ENCODE assay signal across 1 cellular context in genomic region chr7:151754142-151754590, GRCh38.
TF ChIP-seq lines count a peak whose summit lies in the region.

No MANE protein-coding gene starts in this region.

TF ChIP-seq in HEK293, 187 proteins besides CTCF, POLR2A, EP300 and RAD21 (continued from another document and continues in another):
- TF ChIP-seq HIC1 (tag by site-specific recombination; IDR thresholded peaks at IDR 0.05) (peak; percentile 82), YY1 (tag by site-specific recombination; IDR thresholded peaks at IDR 0.05) (no peak), ZNF544 (tag by site-specific recombination; IDR thresholded peaks at IDR 0.05) (no peak), ZIC2 (tag by site-specific recombination; IDR thresholded peaks at IDR 0.05) (peak; percentile 52; the same call in 1 of the 2 replicates), ZNF426 (tag by site-specific recombination; IDR thresholded peaks at IDR 0.05) (no peak), ZNF521 (tag by site-specific recombination; IDR thresholded peaks at IDR 0.05) (no peak), SP3 (tag by site-specific recombination; IDR thresholded peaks at IDR 0.05) (no peak; the same call in 1 of the 2 replicates), REPIN1 (tag by site-specific recombination; IDR thresholded peaks at IDR 0.05; ENCODE audit: low read depth) (no peak), ZBTB44 (tag by site-specific recombination; IDR thresholded peaks at IDR 0.05) (0 out of 2 replicates have a peak, but pooled peaks have one; percentile 10), AEBP2 (tag by site-specific recombination; IDR thresholded peaks at IDR 0.05; ENCODE audit: borderline replicate concordance) (no peak), ZNF501 (tag by site-specific recombination; IDR thresholded peaks at IDR 0.05) (peak; percentile 60; the same call in 1 of the 2 replicates), KLF1 (tag by site-specific recombination; IDR thresholded peaks at IDR 0.05) (no peak), ZNF391 (tag by site-specific recombination; IDR thresholded peaks at IDR 0.05; ENCODE audit: borderline replicate concordance, low read depth) (peak; percentile 56; the same call in 1 of the 2 replicates), IKZF3 (tag by site-specific recombination; IDR thresholded peaks at IDR 0.05) (peak; percentile 89), ZNF146 (tag by site-specific recombination; IDR thresholded peaks at IDR 0.05) (no peak), ZNF473 (tag by site-specific recombination; IDR thresholded peaks at IDR 0.05) (no peak), ZNF560 (tag by site-specific recombination; IDR thresholded peaks at IDR 0.05; ENCODE audit: borderline replicate concordance) (no peak), WT1 (tag by site-specific recombination; IDR thresholded peaks at IDR 0.05) (no peak), ZNF248 (tag by site-specific recombination; IDR thresholded peaks at IDR 0.05) (no peak), KLF17 (tag by site-specific recombination; IDR thresholded peaks at IDR 0.05) (peak; percentile 82; the same call in 1 of the 2 replicates), ZBTB26 (tag by site-specific recombination; optimal IDR thresholded peaks at IDR 0.05) (no peak), ZFP3 (tag by site-specific recombination; IDR thresholded peaks at IDR 0.05; ENCODE audit: low read depth) (no peak), ZNF423 (tag by site-specific recombination; IDR thresholded peaks at IDR 0.05) (peak; percentile 52; the same call in 1 of the 2 replicates), ZNF311 (tag by site-specific recombination; IDR thresholded peaks at IDR 0.05; ENCODE audit: borderline replicate concordance) (no peak), ZBTB49 (tag by site-specific recombination; IDR thresholded peaks at IDR 0.05; ENCODE audit: low read depth) (no peak), ZNF514 (tag by site-specific recombination; IDR thresholded peaks at IDR 0.05) (no peak), TSHZ1 (tag by site-specific recombination; IDR thresholded peaks at IDR 0.05; ENCODE audit: borderline replicate concordance) (no peak), PRDM2 (tag by site-specific recombination; IDR thresholded peaks at IDR 0.05; ENCODE audit: borderline replicate concordance) (no peak), RBAK (tag by site-specific recombination; IDR thresholded peaks at IDR 0.05) (no peak), HOXD13 (CRISPR knock-in tag; IDR thresholded peaks at IDR 0.05; ENCODE audit: borderline replicate concordance) (no peak), ZNF830 (tag by site-specific recombination; IDR thresholded peaks at IDR 0.05; ENCODE audit: low read depth) (no peak), INSM2 (tag by site-specific recombination; IDR thresholded peaks at IDR 0.05) (peak; percentile 96), ZNF664 (tag by site-specific recombination; IDR thresholded peaks at IDR 0.05) (no peak), ZNF37A (tag by site-specific recombination; IDR thresholded peaks at IDR 0.05) (no peak; the same call in 1 of the 2 replicates), ZNF239 (tag by site-specific recombination; IDR thresholded peaks at IDR 0.05) (no peak), ZNF112 (tag by site-specific recombination; IDR thresholded peaks at IDR 0.05) (no peak), ZNF266 (tag by site-specific recombination; IDR thresholded peaks at IDR 0.05; ENCODE audit: low read depth) (no peak), ZNF624 (tag by site-specific recombination; IDR thresholded peaks at IDR 0.05) (no peak), ZSCAN16 (tag by site-specific recombination; IDR thresholded peaks at IDR 0.05) (no peak), OSR2 (tag by site-specific recombination; IDR thresholded peaks at IDR 0.05) (no peak)
